16 cellular contexts compared by ENCODE assay signal in the genomic region with DNA sequence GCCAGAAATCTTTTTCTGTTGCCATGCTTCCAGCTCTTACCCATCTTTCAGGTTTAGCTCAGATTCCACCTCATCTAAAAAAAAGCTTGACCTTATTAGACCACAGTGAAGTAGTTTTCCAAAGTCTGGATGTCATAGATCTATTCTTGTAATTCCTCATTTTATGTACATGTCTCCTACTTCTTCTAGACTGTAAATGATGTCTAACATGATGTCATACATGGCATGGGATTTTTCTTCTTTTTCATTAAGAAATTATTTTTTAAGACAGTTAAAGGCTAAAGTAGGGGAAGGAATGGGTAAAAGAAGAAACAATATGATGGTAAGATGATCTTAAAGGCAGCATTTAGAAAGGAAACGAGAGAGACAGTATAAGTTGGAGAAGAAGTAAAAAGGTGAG. TPM values are rescaled to one million over a fixed set of nuclear protein-coding genes. Genes with fewer than 3 reads are reported as not detected.
DNase-seq lines count a peak whose midpoint lies in the region; ATAC-seq, FAIRE-seq and TF ChIP-seq lines count a peak whose summit lies in the region.
"Had no signal": no experiment of that assay in that cellular context is flagged by ENCODE, and none has a peak within 500 bp of the region (broad histone marks: within the 10 kb centered on the region; RNA-seq: fewer than 3 reads in every experiment).

No MANE protein-coding gene starts in this region.

- H3K27me3 ChIP-seq in CD8-positive, alpha-beta memory T cell (ENCODE audit: insufficient read depth, low read length, poor library complexity, severe bottlenecking) = no peaks in the 10 kb centered on the region
- H3K27me3 ChIP-seq: dorsolateral prefrontal cortex had no signal

- no peaks in the 10 kb centered on the region for H3K27me3 Mint-ChIP-seq in CD8-positive, alpha-beta memory T cell
- H3K27me3 Mint-ChIP-seq in activated B cell treated with CpG ODN at 0.5 μM for 24 hours = no peaks in the 10 kb centered on the region
- H3K27me3 Mint-ChIP-seq in naive thymus-derived CD8-positive, alpha-beta T cell = no peaks in the 10 kb centered on the region

- peak overlapping the region; percentile 91 for H3K4me2 ChIP-seq in A549

- WGBS in A549 (ENCODE audit: missing lambda C conversion rate) = 83% methylated on average over 1 of the region's 1 CpG

- DNase-seq in A549 (ENCODE audit: low read depth in 1 of 2, low spot score in 1 of 2) (no peak), activated B cell treated with CpG ODN at 0.5 μM for 24 hours (no peak), NCI-H69 (lab: John Stamatoyannopoulos, UW) (no peak), mucosa of gallbladder (ENCODE audit: low spot score) (no peak), KBM-7 (no peak)
- DNase-seq in CD8-positive, alpha-beta memory T cell = no peak
- no peak for DNase-seq in naive thymus-derived CD8-positive, alpha-beta T cell
- DNase-seq: activated CD4-positive, CD25-positive, alpha-beta regulatory T cell; activated T-cell treated with anti-CD3 and anti-CD28 coated beads for 4 hours; dorsolateral prefrontal cortex; EL; left ventricle myocardium superior; NCI-H2029; NCI-H526; stimulated activated naive CD4-positive, alpha-beta T cell treated with Interleukin-2 at 50 U/mL for 16 hours had no signal

- CTCF ChIA-PET in A549 (lab: Yijun Ruan, JAX) = interaction anchor here (0.6 to 2.5 kb wide), 3 partner anchors 9 to 137 kb away, joined by 3 to 10 read pairs (median 3); no protein-coding TSS in a partner anchor
- CTCF ChIA-PET in CD8-positive, alpha-beta memory T cell (lab: Charles Lee) = interaction anchor here (0.9 to 2.8 kb wide), 3 partner anchors 10 to 55 kb away, joined by 3 to 16 read pairs (median 9); no protein-coding TSS in a partner anchor
- CTCF ChIA-PET in activated B cell treated with CpG ODN at 0.5 μM for 24 hours (lab: Charles Lee) = interaction anchor here (1.6 to 4.1 kb wide), 3 partner anchors 10 to 42 kb away, joined by 4 to 23 read pairs (median 11); no protein-coding TSS in a partner anchor

- no peaks in the 10 kb centered on the region for H3K9me3 ChIP-seq in A549
- no peaks in the 10 kb centered on the region for H3K9me3 ChIP-seq in CD8-positive, alpha-beta memory T cell (ENCODE audit: low read length)

- POLR2A ChIA-PET in A549 (lab: Yijun Ruan, JAX) = no interaction called here
- POLR2A ChIA-PET in CD8-positive, alpha-beta memory T cell (lab: Charles Lee) = interaction anchor here (0.6 to 1.9 kb wide), 3 partner anchors 10 to 220 kb away, joined by 3 to 11 read pairs (median 4); no protein-coding TSS in a partner anchor
- POLR2A ChIA-PET in activated B cell treated with CpG ODN at 0.5 μM for 24 hours (lab: Charles Lee) = interaction anchor here (2.6 to 6.1 kb wide), 2 partner anchors 10 to 42 kb away, joined by 8 to 95 read pairs; partner anchors contain the start of gene GLS
- POLR2A ChIA-PET in naive thymus-derived CD8-positive, alpha-beta T cell (lab: Charles Lee) = interaction anchor here (2.2 kb wide), 1 partner anchor 10 kb away, joined by 26 read pairs; the partner anchor contains the start of gene GLS

- peaks cover 72 to 93% (median 93%) of the 10 kb centered on the region in 3 donors for H3K4me1 Mint-ChIP-seq in CD8-positive, alpha-beta memory T cell
- H3K4me1 Mint-ChIP-seq in activated B cell treated with CpG ODN at 0.5 μM for 24 hours = peaks cover 63% of the 10 kb centered on the region
- peaks cover 28 to 79% (median 60%) of the 10 kb centered on the region in 4 donors for H3K4me1 Mint-ChIP-seq in naive thymus-derived CD8-positive, alpha-beta T cell

- intact Hi-C loops in activated B cell treated with CpG ODN at 0.5 μM for 24 hours (cut with micrococcal nuclease) = loop anchor here (1.0 to 5.0 kb wide), 3 partner anchors 10 to 35 kb away; no protein-coding TSS in a partner anchor

- no peak for TF ChIP-seq CTCF in A549 (IDR thresholded peaks at IDR 0.05)
- TF ChIP-seq CTCF in activated B cell treated with CpG ODN at 0.5 μM for 24 hours (IDR thresholded peaks at IDR 0.05) = no peak

- no peaks in the 10 kb centered on the region for H3K9me3 Mint-ChIP-seq in CD8-positive, alpha-beta memory T cell
- no peaks in the 10 kb centered on the region for H3K9me3 Mint-ChIP-seq in activated B cell treated with CpG ODN at 0.5 μM for 24 hours
- no peaks in the 10 kb centered on the region for H3K9me3 Mint-ChIP-seq in naive thymus-derived CD8-positive, alpha-beta T cell

- peaks cover 0 to 56% (median 5%) of the 10 kb centered on the region in 3 donors for H3K36me3 Mint-ChIP-seq in CD8-positive, alpha-beta memory T cell
- H3K36me3 Mint-ChIP-seq in activated B cell treated with CpG ODN at 0.5 μM for 24 hours (ENCODE audit: low read depth) = peaks cover 44% of the 10 kb centered on the region
- H3K36me3 Mint-ChIP-seq in naive thymus-derived CD8-positive, alpha-beta T cell = peaks cover 0 to 56% (median 8%) of the 10 kb centered on the region in 3 donors

- no peak for TF ChIP-seq EP300 in A549 (IDR thresholded peaks at IDR 0.05)

- no peak for TF ChIP-seq RAD21 in A549 (conservative IDR thresholded peaks at IDR 0.05 in 1 of 2, IDR thresholded peaks at IDR 0.05 in 1 of 2)

- no peak for ATAC-seq in A549
- ATAC-seq in activated B cell treated with CpG ODN at 0.5 μM for 24 hours (ENCODE audit: low read depth) = no peak
- no peak for ATAC-seq in naive thymus-derived CD8-positive, alpha-beta T cell
- no peak for ATAC-seq in HG03280 (IDR thresholded peaks at IDR 0.05; ENCODE audit: unreplicated experiment)

- no peaks in the 10 kb centered on the region for H3K36me3 ChIP-seq in CD8-positive, alpha-beta memory T cell (ENCODE audit: insufficient read depth, low read length)

- H3K4me3 ChIP-seq in A549 = no peak overlapping the region
- H3K4me3 ChIP-seq in CD8-positive, alpha-beta memory T cell (ENCODE audit: low read length) = no peak overlapping the region
- H3K4me3 ChIP-seq: dorsolateral prefrontal cortex had no signal

- H3K27ac Mint-ChIP-seq in CD8-positive, alpha-beta memory T cell = peak overlapping the region; percentile 10 to 76 (median 52)
- peak overlapping the region; percentile 60 for H3K27ac Mint-ChIP-seq in activated B cell treated with CpG ODN at 0.5 μM for 24 hours
- peak overlapping the region in 9 of 10 donors; percentile 2 to 88 (median 64) for H3K27ac Mint-ChIP-seq in naive thymus-derived CD8-positive, alpha-beta T cell

- in situ Hi-C loops in KBM-7 (cut with MboI; ENCODE audit: low pct_unique_long_range_greater_than_20kb, low sequenced_read_pairs) = no loop called here

- no peak for FAIRE-seq in A549 (lab: Jason Lieb, UNC)

- H3K4me1 ChIP-seq in A549 = peaks cover 100% of the 10 kb centered on the region
- H3K4me1 ChIP-seq in CD8-positive, alpha-beta memory T cell (ENCODE audit: insufficient read depth, low read length) = peaks cover 45% of the 10 kb centered on the region

- H3K27ac ChIP-seq in A549 = peak overlapping the region in 1 of 2 experiments; percentile 51; a peak in 2 of 6 replicates
- no peak overlapping the region for H3K27ac ChIP-seq in CD8-positive, alpha-beta memory T cell (ENCODE audit: low read depth, low read length)

- no peak for TF ChIP-seq POLR2A in A549 (IDR thresholded peaks at IDR 0.05; ENCODE audit: low read length)

- H3K4me3 Mint-ChIP-seq in CD8-positive, alpha-beta memory T cell = peak overlapping the region in 6 of 7 donors; percentile 0 to 25 (median 6)
- peak overlapping the region; percentile 33 for H3K4me3 Mint-ChIP-seq in activated B cell treated with CpG ODN at 0.5 μM for 24 hours
- peak overlapping the region in 3 of 10 donors; percentile 4 to 23 (median 17) for H3K4me3 Mint-ChIP-seq in naive thymus-derived CD8-positive, alpha-beta T cell

TF ChIP-seq in A549, 52 proteins besides CTCF, POLR2A, EP300 and RAD21 (continues in another document):
- TF ChIP-seq, protein P1, sequence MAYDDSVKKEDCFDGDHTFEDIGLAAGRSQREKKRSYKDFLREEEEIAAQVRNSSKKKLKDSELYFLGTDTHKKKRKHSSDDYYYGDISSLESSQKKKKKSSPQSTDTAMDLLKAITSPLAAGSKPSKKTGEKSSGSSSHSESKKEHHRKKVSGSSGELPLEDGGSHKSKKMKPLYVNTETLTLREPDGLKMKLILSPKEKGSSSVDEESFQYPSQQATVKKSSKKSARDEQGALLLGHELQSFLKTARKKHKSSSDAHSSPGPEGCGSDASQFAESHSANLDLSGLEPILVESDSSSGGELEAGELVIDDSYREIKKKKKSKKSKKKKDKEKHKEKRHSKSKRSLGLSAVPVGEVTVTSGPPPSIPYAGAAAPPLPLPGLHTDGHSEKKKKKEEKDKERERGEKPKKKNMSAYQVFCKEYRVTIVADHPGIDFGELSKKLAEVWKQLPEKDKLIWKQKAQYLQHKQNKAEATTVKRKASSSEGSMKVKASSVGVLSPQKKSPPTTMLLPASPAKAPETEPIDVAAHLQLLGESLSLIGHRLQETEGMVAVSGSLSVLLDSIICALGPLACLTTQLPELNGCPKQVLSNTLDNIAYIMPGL (CRISPR knock-in tag; IDR thresholded peaks at IDR 0.05; ENCODE audit: borderline replicate concordance) = no peak
- TF ChIP-seq MAZ (IDR thresholded peaks at IDR 0.05; ENCODE audit: borderline replicate concordance, low read depth, low read length) = no peak
- no peak for TF ChIP-seq RARB (CRISPR knock-in tag; IDR thresholded peaks at IDR 0.05)
- no peak for TF ChIP-seq FOSB (CRISPR knock-in tag; IDR thresholded peaks at IDR 0.05)
- no peak for TF ChIP-seq EHMT2 (IDR thresholded peaks at IDR 0.05; ENCODE audit: low read depth)
- TF ChIP-seq BHLHE40 (IDR thresholded peaks at IDR 0.05; ENCODE audit: low read depth, low read length) = no peak
- TF ChIP-seq ESRRA (IDR thresholded peaks at IDR 0.05; ENCODE audit: borderline replicate concordance, low read length) = no peak
- no peak for TF ChIP-seq CEBPB (IDR thresholded peaks at IDR 0.05)
- TF ChIP-seq PHF8 (IDR thresholded peaks at IDR 0.05; ENCODE audit: borderline replicate concordance, low read depth) = no peak
- no peak for TF ChIP-seq RNF2 (IDR thresholded peaks at IDR 0.05; ENCODE audit: borderline replicate concordance, low read depth)

RNA-seq across cellular contexts. Expression of gene GLS, which starts 11.3 kb away (rescaled TPM):
- polyA plus RNA-seq in A549 (2011; rRNA removed) = 221 and 269 TPM in 2 replicates
- 27.9 and 32.7 TPM in 2 replicates for polyA plus RNA-seq in A549 (2012; cell fraction: cytosol; rRNA removed)
- polyA plus RNA-seq in A549 (2012; cell fraction: nucleus; rRNA removed) = 49.7 and 80.3 TPM in 2 replicates
- polyA plus RNA-seq in A549 (2017; fragmentation: RNase III; extraction: RNeasy Plus Mini Kit Qiagen cat#74134 plus additional on column Dnase treatment) = 270 to 321 TPM (median 286 TPM) in 3 replicates
- polyA minus RNA-seq in A549 (2011; rRNA and poly(A)+ RNA removed) = 194 and 213 TPM in 2 replicates
- total RNA-seq in CD8-positive, alpha-beta memory T cell = 100 to 1,000 TPM; 209 to 222 TPM
- polyA plus RNA-seq in CD8-positive, alpha-beta memory T cell = 50.9 TPM
- 212 and 255 TPM in 2 replicates for total RNA-seq in activated B cell treated with CpG ODN at 0.5 μM for 24 hours
- 100 to 1,000 TPM; 206 to 214 TPM for total RNA-seq in naive thymus-derived CD8-positive, alpha-beta T cell
- polyA plus RNA-seq in naive thymus-derived CD8-positive, alpha-beta T cell = 10 to 100 TPM; 30.0 to 55.9 (median 40.8) TPM
- 188 TPM for total RNA-seq in mucosa of gallbladder
